11 cellular contexts compared by ENCODE assay signal in the genomic region with DNA sequence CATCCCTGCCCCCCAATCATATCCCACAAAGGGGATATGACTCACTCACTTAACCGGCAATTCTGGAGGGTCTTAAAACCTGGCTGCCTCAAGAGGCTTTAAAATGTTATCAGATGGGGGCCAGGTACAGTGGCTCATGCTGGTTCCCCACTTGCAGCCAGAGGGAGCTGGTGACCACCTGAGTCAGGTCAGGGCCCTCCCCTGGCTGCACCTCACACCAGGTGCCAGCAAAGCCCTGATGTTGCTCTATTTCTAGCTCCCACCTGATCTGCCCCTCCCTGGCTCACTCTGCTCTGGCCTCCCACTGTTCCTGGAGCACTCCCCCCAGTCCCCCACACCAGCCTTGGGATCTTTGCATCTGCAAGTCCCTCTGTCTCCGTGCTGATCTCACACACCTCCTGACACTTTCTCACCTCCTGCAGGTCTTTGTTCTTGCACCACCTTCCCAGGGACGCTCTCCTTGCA. TPM values are rescaled to one million over a fixed set of nuclear protein-coding genes. Genes with fewer than 3 reads are reported as not detected.
DNase-seq lines count a peak whose midpoint lies in the region; ATAC-seq and TF ChIP-seq lines count a peak whose summit lies in the region.
"Had no signal": no experiment of that assay in that cellular context is flagged by ENCODE, and none has a peak within 500 bp of the region (broad histone marks: within the 10 kb centered on the region; RNA-seq: fewer than 3 reads in every experiment).

No MANE protein-coding gene starts in this region.

- H3K4me1 ChIP-seq in DOHH2 (ENCODE audit: control insufficient read depth, low read length) (no peaks in the 10 kb centered on the region), MM.1S (ENCODE audit: low read length) (no peaks in the 10 kb centered on the region), lower lobe of right lung (no peaks in the 10 kb centered on the region)

- no peak overlapping the region for H3K9ac ChIP-seq in MM.1S (ENCODE audit: low read length)

- H3K9me3 Mint-ChIP-seq in activated B cell treated with CpG ODN at 0.5 μM for 24 hours = no peaks in the 10 kb centered on the region
- no peaks in the 10 kb centered on the region for H3K9me3 Mint-ChIP-seq in activated CD4-positive, alpha-beta T cell treated with anti-CD3 and anti-CD28 coated beads, Interleukin-2, amount 10 ng/mL, durations not matched to agents 24 days and 14 days

- H3K9me2 ChIP-seq in DOHH2 (replicated peaks; ENCODE audit: control insufficient read depth, low read length) (no peaks in the 10 kb centered on the region), MM.1S (replicated peaks; ENCODE audit: insufficient read depth, low read length) (no peaks in the 10 kb centered on the region)

- H3K36me3 ChIP-seq in DOHH2 (ENCODE audit: control insufficient read depth, low read length) (no peaks in the 10 kb centered on the region), MM.1S (replicated peaks; ENCODE audit: insufficient read depth, low read length) (no peaks in the 10 kb centered on the region), lower lobe of right lung (no peaks in the 10 kb centered on the region)
- H3K36me3 ChIP-seq: MG63 had no signal

- H3K9me3 ChIP-seq in DOHH2 (ENCODE audit: control insufficient read depth, insufficient read depth, low read length) (no peaks in the 10 kb centered on the region), MM.1S (replicated peaks; ENCODE audit: insufficient read depth, low read length) (no peaks in the 10 kb centered on the region), lower lobe of right lung (no peaks in the 10 kb centered on the region)
- H3K9me3 ChIP-seq: MG63 had no signal

- H3K4me3 ChIP-seq in DOHH2 (ENCODE audit: low read length) = no peak overlapping the region
- H3K4me3 ChIP-seq in MM.1S (ENCODE audit: low read length) = no peak overlapping the region
- no peak overlapping the region for H3K4me3 ChIP-seq in lower lobe of right lung
- H3K4me3 ChIP-seq: MG63 had no signal

- CTCF ChIA-PET in activated B cell treated with CpG ODN at 0.5 μM for 24 hours (lab: Charles Lee) = interaction anchor here (1.0 to 2.4 kb wide), 5 partner anchors 9 to 85 kb away, joined by 4 to 8 read pairs (median 4); no protein-coding TSS in a partner anchor

- no peak overlapping the region for H3K27ac Mint-ChIP-seq in activated B cell treated with CpG ODN at 0.5 μM for 24 hours
- no peak overlapping the region for H3K27ac Mint-ChIP-seq in activated CD4-positive, alpha-beta T cell treated with anti-CD3 and anti-CD28 coated beads, Interleukin-2, amount 10 ng/mL, durations not matched to agents 24 days and 14 days

- peak; percentile 49 for ATAC-seq in activated B cell treated with CpG ODN at 0.5 μM for 24 hours (ENCODE audit: low read depth)
- ATAC-seq in lower lobe of right lung = no peak
- ATAC-seq in HG02798 (IDR thresholded peaks at IDR 0.05; ENCODE audit: poor library complexity, unreplicated experiment) = no peak

- TF ChIP-seq CTCF in DOHH2 (IDR thresholded peaks at IDR 0.05; ENCODE audit: low read depth, low read length, poor library complexity, severe bottlenecking) (peak; percentile 64), MM.1S (IDR thresholded peaks at IDR 0.05; ENCODE audit: low read length) (peak; percentile 47), activated B cell treated with CpG ODN at 0.5 μM for 24 hours (IDR thresholded peaks at IDR 0.05) (no peak), lower lobe of right lung (IDR thresholded peaks at IDR 0.05) (peak; percentile 6)

- no peaks in the 10 kb centered on the region for H3K79me2 ChIP-seq in DOHH2 (ENCODE audit: control insufficient read depth, low read length)
- no peaks in the 10 kb centered on the region for H3K79me2 ChIP-seq in MM.1S (ENCODE audit: low read length)

- no peak overlapping the region for H3K4me3 Mint-ChIP-seq in activated B cell treated with CpG ODN at 0.5 μM for 24 hours
- H3K4me3 Mint-ChIP-seq in activated CD4-positive, alpha-beta T cell treated with anti-CD3 and anti-CD28 coated beads, Interleukin-2, amount 10 ng/mL, durations not matched to agents 24 days and 14 days = no peak overlapping the region

- DNase-seq in MM.1S (peak; percentile 28), activated B cell treated with CpG ODN at 0.5 μM for 24 hours (no peak), lower lobe of right lung (peak; percentile 26), dedifferentiated amniotic fluid mesenchymal stem cell (ENCODE audit: extremely low spot score) (no peak), AG08395 (ENCODE audit: low spot score) (no peak)
- no peak for DNase-seq in activated CD4-positive, alpha-beta T cell treated with anti-CD3 and anti-CD28 coated beads, Interleukin-2, amount 10 ng/mL, durations not matched to agents 24 days and 14 days
- DNase-seq: activated CD4-positive, alpha-beta T cell treated with anti-CD3 and anti-CD28 coated beads, Interleukin-2, amount 50 U/mL, for 1 hour; MG63; stimulated activated CD4-positive, alpha-beta T cell treated with anti-CD3 and anti-CD28 coated beads, Interleukin-4, amount 100 ng/mL, for 4 hours had no signal

- intact Hi-C loops in activated B cell treated with CpG ODN at 0.5 μM for 24 hours (cut with micrococcal nuclease) (no loop called here), lower lobe of right lung (cut with DNase I) (no loop called here)
- intact Hi-C loops in activated CD4-positive, alpha-beta T cell treated with anti-CD3 and anti-CD28 coated beads, Interleukin-2, amount 10 ng/mL, durations not matched to agents 24 days and 14 days (cut with micrococcal nuclease) = no loop called here

- H2AFZ ChIP-seq in MM.1S (ENCODE audit: low read length) = no peak overlapping the region

- H3K4me2 ChIP-seq in DOHH2 (ENCODE audit: low read length) (no peak overlapping the region), MM.1S (ENCODE audit: low read depth, low read length) (no peak overlapping the region)

- no peaks in the 10 kb centered on the region for H3K36me3 Mint-ChIP-seq in activated B cell treated with CpG ODN at 0.5 μM for 24 hours (ENCODE audit: low read depth)
- H3K36me3 Mint-ChIP-seq in activated CD4-positive, alpha-beta T cell treated with anti-CD3 and anti-CD28 coated beads, Interleukin-2, amount 10 ng/mL, durations not matched to agents 24 days and 14 days (ENCODE audit: low read depth) = no peaks in the 10 kb centered on the region

- H3K27ac ChIP-seq in DOHH2 (ENCODE audit: low read depth, low read length) (no peak overlapping the region), MM.1S (ENCODE audit: low read length) (no peak overlapping the region), lower lobe of right lung (no peak overlapping the region)

- peaks cover 8% of the 10 kb centered on the region for H3K27me3 Mint-ChIP-seq in activated B cell treated with CpG ODN at 0.5 μM for 24 hours
- H3K27me3 Mint-ChIP-seq in activated CD4-positive, alpha-beta T cell treated with anti-CD3 and anti-CD28 coated beads, Interleukin-2, amount 10 ng/mL, durations not matched to agents 24 days and 14 days = peaks cover 4% of the 10 kb centered on the region

- POLR2A ChIA-PET in activated B cell treated with CpG ODN at 0.5 μM for 24 hours (lab: Charles Lee) = interaction anchor here (0.7 kb wide), 1 partner anchor 93 kb away, joined by 6 read pairs; no protein-coding TSS in a partner anchor

- H3K4me1 Mint-ChIP-seq in activated B cell treated with CpG ODN at 0.5 μM for 24 hours = no peaks in the 10 kb centered on the region
- no peaks in the 10 kb centered on the region for H3K4me1 Mint-ChIP-seq in activated CD4-positive, alpha-beta T cell treated with anti-CD3 and anti-CD28 coated beads, Interleukin-2, amount 10 ng/mL, durations not matched to agents 24 days and 14 days

- no peaks in the 10 kb centered on the region for H3F3A ChIP-seq in DOHH2 (ENCODE audit: control insufficient read depth, insufficient read depth)
- H3F3A ChIP-seq in MM.1S (ENCODE audit: insufficient read depth, low read length) = no peaks in the 10 kb centered on the region

- no peaks in the 10 kb centered on the region for H4K20me1 ChIP-seq in DOHH2 (ENCODE audit: control insufficient read depth, insufficient read depth, low read depth, low read length)
- H4K20me1 ChIP-seq in MM.1S (ENCODE audit: insufficient read depth, low read length) = no peaks in the 10 kb centered on the region

- H3K27me3 ChIP-seq in DOHH2 (ENCODE audit: control insufficient read depth, low read length) = peaks cover 19% of the 10 kb centered on the region
- peaks cover 58% of the 10 kb centered on the region for H3K27me3 ChIP-seq in MM.1S (replicated peaks; ENCODE audit: insufficient read depth, low read length)
- H3K27me3 ChIP-seq in lower lobe of right lung (ENCODE audit: low read depth) = no peaks in the 10 kb centered on the region
- H3K27me3 ChIP-seq: MG63 had no signal

RNA-seq across cellular contexts. Expression of a gene that starts 14.2 kb away (rescaled TPM):
- not detected in 2 replicates for total RNA-seq in activated B cell treated with CpG ODN at 0.5 μM for 24 hours
- 28.1 TPM for total RNA-seq in lower lobe of right lung
- total RNA-seq in activated CD4-positive, alpha-beta T cell treated with anti-CD3 and anti-CD28 coated beads, Interleukin-2, amount 10 ng/mL, durations not matched to agents 24 days and 14 days = 0.09 TPM in 1 of 2 replicates, not detected in the other

RNA-seq across cellular contexts. Expression of a gene that starts 25.5 kb away (rescaled TPM):
- 0.34 and 0.47 TPM in 2 replicates for total RNA-seq in activated B cell treated with CpG ODN at 0.5 μM for 24 hours
- 9.8 TPM for total RNA-seq in lower lobe of right lung
- total RNA-seq in activated CD4-positive, alpha-beta T cell treated with anti-CD3 and anti-CD28 coated beads, Interleukin-2, amount 10 ng/mL, durations not matched to agents 24 days and 14 days = 0.78 and 0.96 TPM in 2 replicates

RNA-seq across cellular contexts. Expression of a gene that starts 55.6 kb away (rescaled TPM):
- total RNA-seq in activated B cell treated with CpG ODN at 0.5 μM for 24 hours (52.9 and 54.4 TPM in 2 replicates), lower lobe of right lung (90.7 TPM)
- 160 and 176 TPM in 2 replicates for total RNA-seq in activated CD4-positive, alpha-beta T cell treated with anti-CD3 and anti-CD28 coated beads, Interleukin-2, amount 10 ng/mL, durations not matched to agents 24 days and 14 days

RNA-seq across cellular contexts. Expression of a gene that starts 59.9 kb away (rescaled TPM):
- not detected in 2 replicates for total RNA-seq in activated B cell treated with CpG ODN at 0.5 μM for 24 hours
- 135 TPM for total RNA-seq in lower lobe of right lung
- total RNA-seq in activated CD4-positive, alpha-beta T cell treated with anti-CD3 and anti-CD28 coated beads, Interleukin-2, amount 10 ng/mL, durations not matched to agents 24 days and 14 days = not detected in 2 replicates

Comparison
In these comparisons a context has a peak if more than half of its experiments do, and no peak if none do; other contexts are left out.
1. DNase-seq: peak in MM.1S (single experiment) and lower lobe of right lung (single experiment); none in activated B cell treated with CpG ODN at 0.5 μM for 24 hours (single experiment), dedifferentiated amniotic fluid mesenchymal stem cell (single experiment), activated CD4-positive, alpha-beta T cell treated with anti-CD3 and anti-CD28 coated beads, Interleukin-2, amount 10 ng/mL, durations not matched to agents 24 days and 14 days (single experiment) and AG08395 (single experiment).
2. RNA of a gene that starts 14.2 kb away (total RNA-seq): 28.1 TPM in lower lobe of right lung (single experiment); 0.09 TPM in activated CD4-positive, alpha-beta T cell treated with anti-CD3 and anti-CD28 coated beads, Interleukin-2, amount 10 ng/mL, durations not matched to agents 24 days and 14 days and not detected in activated B cell treated with CpG ODN at 0.5 μM for 24 hours; every median in the first group is over 10 times any median in the second.